Comparison of ENCODE assay signal across 1 cellular context in the genomic region with DNA sequence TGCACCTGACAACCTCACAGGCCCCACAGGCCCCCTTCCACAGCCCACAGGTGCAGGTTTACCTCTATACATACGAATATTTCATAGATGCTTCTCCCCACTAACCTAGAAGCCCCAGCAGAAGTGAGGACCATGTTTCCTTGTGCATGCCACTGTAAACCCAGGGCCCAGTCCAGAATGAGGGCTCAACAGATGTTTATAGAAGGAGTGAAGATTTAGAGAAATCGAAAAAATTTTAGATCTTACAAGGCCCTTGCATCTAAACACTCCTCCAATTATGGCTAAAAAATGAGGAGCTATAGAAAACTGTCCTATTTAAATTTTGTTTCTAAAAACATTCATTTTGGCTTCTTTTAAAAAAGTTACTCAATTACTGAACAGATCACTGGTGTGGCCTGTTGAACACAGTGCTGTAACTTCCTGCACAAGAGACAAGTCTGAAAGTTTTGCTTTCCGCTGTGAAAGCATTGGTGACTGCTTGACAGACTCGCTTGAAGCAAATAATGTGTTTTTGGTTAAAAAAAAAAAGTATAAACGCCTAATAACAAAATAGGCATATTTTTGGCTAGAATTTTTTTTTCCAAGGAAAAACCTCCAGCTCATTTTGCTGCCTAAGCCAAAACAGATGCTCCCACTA.
TF ChIP-seq lines count a peak whose summit lies in the region.

No MANE protein-coding gene starts in this region.

TF ChIP-seq in HepG2, 621 proteins besides CTCF, POLR2A, EP300 and RAD21:
- TF ChIP-seq FOXM1 (CRISPR knock-in tag; IDR thresholded peaks at IDR 0.05) = no peak
- TF ChIP-seq FOXK1 (CRISPR knock-in tag; IDR thresholded peaks at IDR 0.05; ENCODE audit: borderline replicate concordance, low read depth) = 0 out of 2 replicates have a peak, but pooled peaks have one; percentile 10
- TF ChIP-seq ZNF235 (CRISPR knock-in tag; IDR thresholded peaks at IDR 0.05; ENCODE audit: borderline replicate concordance) = no peak
- no peak for TF ChIP-seq JUNB (CRISPR knock-in tag; IDR thresholded peaks at IDR 0.05; ENCODE audit: borderline replicate concordance)
- no peak for TF ChIP-seq PITX1 (CRISPR knock-in tag; IDR thresholded peaks at IDR 0.05)
- no peak for TF ChIP-seq TAF15 (IDR thresholded peaks at IDR 0.05; ENCODE audit: low read depth, low read length, poor library complexity, severe bottlenecking)
- no peak for TF ChIP-seq SIN3B (IDR thresholded peaks at IDR 0.05; ENCODE audit: low read length)
- no peak for TF ChIP-seq ELF4 (CRISPR knock-in tag; IDR thresholded peaks at IDR 0.05; ENCODE audit: borderline replicate concordance)
- no peak for TF ChIP-seq SRF (IDR thresholded peaks at IDR 0.05; ENCODE audit: low read depth, low read length)
- no peak for TF ChIP-seq MEIS2 (CRISPR knock-in tag; IDR thresholded peaks at IDR 0.05)
- TF ChIP-seq HDAC1 (CRISPR knock-in tag; IDR thresholded peaks at IDR 0.05) = peak; percentile 49; the same call in 1 of the 2 replicates
- no peak for TF ChIP-seq ZNF773 (CRISPR knock-in tag; IDR thresholded peaks at IDR 0.05; ENCODE audit: borderline replicate concordance)
- TF ChIP-seq ASH2L (IDR thresholded peaks at IDR 0.05; ENCODE audit: insufficient read length, low read depth, low read length) = peak; percentile 7
